ENCODE assay signal across 25 cellular contexts in the genomic region with DNA sequence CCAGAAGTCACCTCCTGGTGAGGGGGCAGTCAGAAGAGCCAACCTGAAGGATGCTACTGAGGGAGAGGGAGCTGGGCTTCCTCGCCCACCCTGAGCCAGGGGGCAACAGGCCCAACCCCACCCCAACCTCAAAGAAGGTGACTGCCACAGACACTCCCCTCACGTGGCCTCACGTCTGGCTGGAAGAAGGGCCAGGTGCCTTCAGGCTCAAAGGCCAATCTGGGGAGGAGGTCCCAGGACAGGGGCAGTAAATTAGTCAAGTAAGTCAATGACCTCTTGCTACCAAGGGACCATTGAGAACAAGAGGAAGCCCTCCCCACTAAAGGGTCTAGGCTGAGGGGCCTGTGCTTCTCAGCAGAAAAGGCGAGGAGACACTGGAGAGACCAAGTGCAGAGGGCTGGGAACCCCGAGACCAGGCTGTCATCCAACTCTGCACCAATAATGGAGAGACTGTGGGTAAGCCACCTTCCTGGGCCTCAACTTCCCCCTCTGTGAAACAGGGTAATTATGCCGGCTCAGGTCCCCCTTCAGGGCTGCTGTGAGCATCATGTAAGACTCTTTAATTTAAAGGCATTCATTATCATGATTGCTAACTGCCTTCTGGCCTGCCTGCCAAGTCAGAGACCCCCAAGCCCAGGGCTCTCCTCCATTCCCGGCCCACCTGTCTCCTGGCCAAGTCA. TPM values are rescaled to one million over a fixed set of nuclear protein-coding genes. Genes with fewer than 3 reads are reported as not detected.
DNase-seq lines count a peak whose midpoint lies in the region; ATAC-seq and TF ChIP-seq lines count a peak whose summit lies in the region.
"Had no signal": no experiment of that assay in that cellular context is flagged by ENCODE, and none has a peak within 500 bp of the region (broad histone marks: within the 10 kb centered on the region; RNA-seq: fewer than 3 reads in every experiment).

No MANE protein-coding gene starts in this region.

- no peak overlapping the region for H3K4me3 Mint-ChIP-seq in Calu3 (ENCODE audit: low read depth, unreplicated experiment)
- H3K4me3 Mint-ChIP-seq: activated CD8-positive, alpha-beta T cell treated with anti-CD3 and anti-CD28 coated beads, Interleukin-2, amount 10 ng/mL, durations not matched to agents 7 days and 5 days; activated naive CD4-positive, alpha-beta T cell treated with anti-CD3 and anti-CD28 coated beads, Interleukin-2, amount 10 ng/mL, durations not matched to agents 7 days and 5 days had no signal

- H3K27ac ChIP-seq in ascending aorta (peak overlapping the region; percentile 16 to 77), tibial artery (peak overlapping the region; percentile 7 to 74)
- H3K27ac ChIP-seq: vagina had no signal

- H3K4me1 ChIP-seq in ascending aorta (peaks cover 15 to 29% of the 10 kb centered on the region in 2 donors), tibial artery (peaks cover 0 to 58% (median 36%) of the 10 kb centered on the region in 4 donors)

- intact Hi-C loops in Right ventricle myocardium superior (cut with DNase I) (no loop called here), left ventricle myocardium superior (cut with micrococcal nuclease) (no loop called here), ascending aorta (cut with DNase I) (no loop called here), tibial artery (cut with DNase I; ENCODE audit: low total_unique reads) (no loop called here), Calu3 (cut with micrococcal nuclease; ENCODE audit: unreplicated experiment) (no loop called here)

- H3K36me3 Mint-ChIP-seq in Calu3 (ENCODE audit: insufficient read depth, unreplicated experiment): no peaks in the 10 kb centered on the region
- H3K36me3 Mint-ChIP-seq: activated naive CD4-positive, alpha-beta T cell treated with anti-CD3 and anti-CD28 coated beads, Interleukin-2, amount 10 ng/mL, durations not matched to agents 7 days and 5 days had no signal

- no peaks in the 10 kb centered on the region for H3K27me3 ChIP-seq in ascending aorta
- H3K27me3 ChIP-seq in tibial artery: no peaks in the 10 kb centered on the region
- H3K27me3 ChIP-seq: vagina had no signal

- H3K27me3 Mint-ChIP-seq in Calu3 (ENCODE audit: unreplicated experiment): peaks cover 34% of the 10 kb centered on the region

- H3K36me3 ChIP-seq in ascending aorta (no peaks in the 10 kb centered on the region), tibial artery (no peaks in the 10 kb centered on the region)
- H3K36me3 ChIP-seq: vagina had no signal

- DNase-seq in Right ventricle myocardium superior: peak; percentile 13
- DNase-seq in left ventricle myocardium superior: no peak
- peak in 1 of 2 donors; percentile 54 for DNase-seq in ascending aorta (ENCODE audit: low spot score in 2 of 2)
- peak; percentile 80 for DNase-seq in mesenteric fat pad (ENCODE audit: low spot score)
- DNase-seq in tibial artery: peak; percentile 10 to 29
- DNase-seq in Calu3: no peak
- DNase-seq: ACHN; activated CD4-positive, CD25-positive, alpha-beta regulatory T cell; activated CD8-positive, alpha-beta T cell treated with anti-CD3 and anti-CD28 coated beads, Interleukin-2, amount 10 ng/mL, durations not matched to agents 7 days and 5 days; C1 segment of cervical spinal cord; effector memory CD4-positive, alpha-beta T cell; foreskin melanocyte; Karpas-422; mammary epithelial cell; NCI-H1048; NCI-H2029; nucleus accumbens; PC-3 had no signal

- no peak for ATAC-seq in Right ventricle myocardium superior (ENCODE audit: poor library complexity)
- ATAC-seq in left ventricle myocardium superior: no peak
- no peak for ATAC-seq in HG03280 (IDR thresholded peaks at IDR 0.05; ENCODE audit: unreplicated experiment)
- ATAC-seq in HG02642 (IDR thresholded peaks at IDR 0.05; ENCODE audit: poor library complexity, unreplicated experiment): no peak
- ATAC-seq: activated CD8-positive, alpha-beta T cell treated with anti-CD3 and anti-CD28 coated beads, Interleukin-2, amount 10 ng/mL, durations not matched to agents 7 days and 5 days; esophagus mucosa; PC-3; right cardiac atrium had no signal

- no peak overlapping the region for H3K27ac Mint-ChIP-seq in Calu3 (ENCODE audit: unreplicated experiment)
- H3K27ac Mint-ChIP-seq: activated CD8-positive, alpha-beta T cell treated with anti-CD3 and anti-CD28 coated beads, Interleukin-2, amount 10 ng/mL, durations not matched to agents 7 days and 5 days; activated naive CD4-positive, alpha-beta T cell treated with anti-CD3 and anti-CD28 coated beads, Interleukin-2, amount 10 ng/mL, durations not matched to agents 7 days and 5 days had no signal

- no peaks in the 10 kb centered on the region for H3K4me1 Mint-ChIP-seq in Calu3 (ENCODE audit: low read depth, unreplicated experiment)
- H3K4me1 Mint-ChIP-seq: activated naive CD4-positive, alpha-beta T cell treated with anti-CD3 and anti-CD28 coated beads, Interleukin-2, amount 10 ng/mL, durations not matched to agents 7 days and 5 days had no signal

- H3K4me3 ChIP-seq in ascending aorta (no peak overlapping the region), tibial artery (no peak overlapping the region)
- H3K4me3 ChIP-seq: vagina had no signal

- H3K9me3 ChIP-seq in ascending aorta: no peaks in the 10 kb centered on the region
- H3K9me3 ChIP-seq in tibial artery: no peaks in the 10 kb centered on the region
- H3K9me3 ChIP-seq: vagina had no signal

- BruUV-seq in Calu3 (replicated peaks; lab: Mats Ljungman, UMichigan): no TSS peak

- CTCF ChIA-PET in Calu3 (lab: Charles Lee): no interaction called here

- no peaks in the 10 kb centered on the region for H3K9me3 Mint-ChIP-seq in Calu3 (ENCODE audit: low read depth, unreplicated experiment)
- H3K9me3 Mint-ChIP-seq: activated naive CD4-positive, alpha-beta T cell treated with anti-CD3 and anti-CD28 coated beads, Interleukin-2, amount 10 ng/mL, durations not matched to agents 7 days and 5 days had no signal

- TF ChIP-seq CTCF in ascending aorta (IDR thresholded peaks at IDR 0.05) (no peak), tibial artery (IDR thresholded peaks at IDR 0.05) (no peak), Calu3 (IDR thresholded peaks at IDR 0.05; ENCODE audit: unreplicated experiment) (no peak)

RNA-seq across cellular contexts. Expression of a gene that starts 20.2 kb away (rescaled TPM):
- total RNA-seq in Right ventricle myocardium superior: 722 TPM
- 783 TPM for total RNA-seq in left ventricle myocardium superior
- total RNA-seq in ascending aorta: 1,334 TPM
- total RNA-seq in mesenteric fat pad: 449 TPM
- 2.2 and 2.3 TPM in 2 replicates for total RNA-seq in Calu3 (2022)

RNA-seq across cellular contexts. Expression of a gene that starts 46.1 kb away (rescaled TPM):
- total RNA-seq in Right ventricle myocardium superior: not detected
- not detected for total RNA-seq in left ventricle myocardium superior
- not detected for total RNA-seq in ascending aorta
- total RNA-seq in mesenteric fat pad: 0.42 TPM
- total RNA-seq in Calu3 (2022): 0.21 and 2.6 TPM in 2 replicates
- total RNA-seq: astrocyte, mammary epithelial cell, PC-3, right cardiac atrium, vagina had no signal

Comparison
In these comparisons a context has a peak if more than half of its experiments do, and no peak if none do; other contexts are left out.
1. DNase-seq: peak in Right ventricle myocardium superior (single experiment), mesenteric fat pad (single experiment) and tibial artery (2 of 2); none in left ventricle myocardium superior (single experiment) and Calu3 (single experiment).
2. RNA of a gene that starts 20.2 kb away (total RNA-seq): 1,334 TPM in ascending aorta (single experiment), 783 TPM in left ventricle myocardium superior (single experiment), 722 TPM in Right ventricle myocardium superior (single experiment) and 449 TPM in mesenteric fat pad (single experiment); 2.2 to 2.3 TPM in Calu3; every median in the first group is over 100 times any median in the second.